8 cellular contexts compared by ENCODE assay signal in the genomic region with DNA sequence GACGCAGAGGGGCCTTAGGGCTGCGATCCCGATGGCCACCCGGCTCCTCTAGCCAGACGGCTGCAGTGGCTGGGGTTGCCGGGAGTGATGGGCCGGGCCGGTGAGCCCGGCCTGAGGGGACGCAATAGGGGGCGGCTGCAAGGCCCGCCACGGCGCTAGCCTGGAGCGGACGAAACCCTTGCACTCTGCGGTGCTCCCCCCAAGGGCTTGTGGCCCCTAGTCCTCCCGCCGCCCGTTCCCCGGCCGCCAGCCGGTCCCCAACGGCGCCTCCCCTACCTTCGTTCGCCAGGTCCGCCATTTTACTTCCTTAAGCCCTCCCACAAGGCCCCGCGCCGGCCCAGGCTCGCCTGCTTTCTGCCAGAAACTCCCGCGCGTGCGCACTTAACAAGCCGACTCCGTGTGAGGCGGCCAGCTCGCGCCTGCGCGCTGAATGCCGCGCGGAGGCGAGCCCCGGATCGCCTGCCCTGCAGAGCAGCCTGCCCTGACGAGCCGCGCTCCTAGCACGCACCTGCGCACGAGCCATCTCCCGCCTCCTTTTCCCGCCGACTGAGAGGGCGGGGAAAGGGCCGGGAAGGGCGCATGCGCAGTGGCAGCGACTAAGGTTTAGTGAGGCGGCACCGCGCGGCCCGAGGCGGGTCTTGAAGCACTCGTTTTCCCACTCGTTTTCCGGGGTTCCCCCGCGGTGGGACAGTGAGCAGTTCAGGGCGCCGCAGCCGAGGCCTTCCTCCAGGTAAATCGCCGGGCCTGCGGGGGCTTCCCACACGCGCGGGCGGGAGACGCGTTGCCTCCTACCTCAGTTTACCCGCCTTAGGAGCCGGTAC. TPM values are rescaled to one million over a fixed set of nuclear protein-coding genes. Genes with fewer than 3 reads are reported as not detected.
DNase-seq lines count a peak whose midpoint lies in the region; ATAC-seq and TF ChIP-seq lines count a peak whose summit lies in the region.

RANBP3 (minus strand) TSS at position 356 of the 821 bp plus-strand sequence; CDS start at position 298, 58 bp downstream.

- H3K4me3 Mint-ChIP-seq in activated naive CD4-positive, alpha-beta T cell treated with anti-CD3 and anti-CD28 coated beads, Interleukin-2, amount 10 ng/mL, durations not matched to agents 7 days and 5 days: peak within 1 kb of the TSS; percentile 98

- TF ChIP-seq POLR2A in gastroesophageal sphincter (IDR thresholded peaks at IDR 0.05): peak; percentile 39 to 57

- peaks cover 0 to 20% of the 10 kb centered on the region in 2 donors for H3K36me3 ChIP-seq in gastroesophageal sphincter

- H3K27ac Mint-ChIP-seq in activated naive CD4-positive, alpha-beta T cell treated with anti-CD3 and anti-CD28 coated beads, Interleukin-2, amount 10 ng/mL, durations not matched to agents 7 days and 5 days: peak within 1 kb of the TSS; percentile 89

- H3K27ac ChIP-seq in gastroesophageal sphincter: peak within 1 kb of the TSS; percentile 73 to 96 (median 92)

- DNase-seq in GM03348 (ENCODE audit: low spot score) (peak; percentile 100), HFF-Myc (ENCODE audit: extremely low read depth, low read depth) (peak; percentile 92), NAMALWA (ENCODE audit: low spot score) (peak; percentile 99), SK-N-DZ (ENCODE audit: low spot score) (peak; percentile 98), non-pigmented ciliary epithelial cell (ENCODE audit: low read depth) (peak; percentile 91), superior temporal gyrus (ENCODE audit: extremely low spot score) (peak; percentile 98)
- peak; percentile 98 for DNase-seq in activated naive CD4-positive, alpha-beta T cell treated with anti-CD3 and anti-CD28 coated beads, Interleukin-2, amount 10 ng/mL, durations not matched to agents 7 days and 5 days

- peaks cover 6 to 65% (median 32%) of the 10 kb centered on the region in 3 donors for H3K4me1 ChIP-seq in gastroesophageal sphincter

- no peaks in the 10 kb centered on the region for H3K27me3 ChIP-seq in gastroesophageal sphincter

- H3K9me3 Mint-ChIP-seq in activated naive CD4-positive, alpha-beta T cell treated with anti-CD3 and anti-CD28 coated beads, Interleukin-2, amount 10 ng/mL, durations not matched to agents 7 days and 5 days: no peaks in the 10 kb centered on the region

- ATAC-seq in gastroesophageal sphincter: peak; percentile 99

- no peak for TF ChIP-seq EP300 in gastroesophageal sphincter (IDR thresholded peaks at IDR 0.05)

- H3K36me3 Mint-ChIP-seq in activated naive CD4-positive, alpha-beta T cell treated with anti-CD3 and anti-CD28 coated beads, Interleukin-2, amount 10 ng/mL, durations not matched to agents 7 days and 5 days: peaks cover 31% of the 10 kb centered on the region

- H3K4me3 ChIP-seq in HFF-Myc (replicated peaks; ENCODE audit: low read depth, low read length): peak within 1 kb of the TSS; percentile 82
- H3K4me3 ChIP-seq in gastroesophageal sphincter: peak within 1 kb of the TSS; percentile 84 to 99

- WGBS in gastroesophageal sphincter (ENCODE audit: low coverage in 1 of 2), 2 donors: 0% methylated on average over 1 of the region's 88 CpGs; no CpG with 5 or more reads in 1 of the 2 donors

- H3K4me1 Mint-ChIP-seq in activated naive CD4-positive, alpha-beta T cell treated with anti-CD3 and anti-CD28 coated beads, Interleukin-2, amount 10 ng/mL, durations not matched to agents 7 days and 5 days: peaks cover 68% of the 10 kb centered on the region

- no peak for TF ChIP-seq CTCF in HFF-Myc (IDR thresholded peaks at IDR 0.05; ENCODE audit: low read depth, low read length, missing control alignments)
- peak in 2 of 4 experiments; percentile 11 to 25 for TF ChIP-seq CTCF in gastroesophageal sphincter (IDR thresholded peaks at IDR 0.05)

- CTCF ChIA-PET in activated naive CD4-positive, alpha-beta T cell treated with anti-CD3 and anti-CD28 coated beads, Interleukin-2, amount 10 ng/mL, durations not matched to agents 7 days and 5 days (lab: Charles Lee): interaction anchor here (1.1 to 6.3 kb wide), 5 partner anchors 9 to 174 kb away, joined by 3 to 41 read pairs (median 9); no protein-coding TSS in a partner anchor

- H3K27me3 Mint-ChIP-seq in activated naive CD4-positive, alpha-beta T cell treated with anti-CD3 and anti-CD28 coated beads, Interleukin-2, amount 10 ng/mL, durations not matched to agents 7 days and 5 days: peaks cover 5% of the 10 kb centered on the region

- no peaks in the 10 kb centered on the region for H3K9me3 ChIP-seq in gastroesophageal sphincter

RNA-seq across cellular contexts. Expression of gene RANBP3, which starts in this region (rescaled TPM):
- 71.9 and 78.2 TPM in 2 replicates for polyA plus RNA-seq in SK-N-DZ (2014; cell fraction: cytosol; rRNA removed)
- 54.0 and 151 TPM in 2 replicates for polyA plus RNA-seq in SK-N-DZ (2014; cell fraction: nucleus; rRNA removed)
- 100 to 1,000 TPM in 2 of 4 donors, 10 to 100 TPM in 2; 87.0 to 125 (median 104) TPM for total RNA-seq in gastroesophageal sphincter

Comparison
In these comparisons a context has a peak if more than half of its experiments do, and no peak if none do; other contexts are left out.
1. Peak in every context shown above with its lines: DNase-seq, ATAC-seq, H3K4me3 ChIP-seq and H3K27ac ChIP-seq.